Comparison of ENCODE assay signal across 7 cellular contexts in the genomic region with DNA sequence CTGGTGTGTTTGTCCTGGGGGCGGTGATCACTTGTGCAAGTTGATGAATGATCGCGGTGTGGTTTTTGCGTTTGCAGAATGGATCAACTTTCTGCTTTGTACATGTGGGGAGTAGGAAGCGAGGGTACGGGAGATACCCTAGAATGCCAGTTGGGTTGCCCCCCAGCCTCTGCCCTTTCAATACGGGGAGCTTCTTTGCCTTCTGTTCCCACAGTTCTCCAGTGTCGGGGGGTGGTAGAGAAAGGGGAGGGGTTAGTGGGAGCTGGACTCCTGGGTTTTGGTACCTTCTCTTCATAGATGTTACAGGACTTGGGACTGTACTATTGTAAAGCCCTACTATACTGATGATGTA. TPM values are rescaled to one million over a fixed set of nuclear protein-coding genes. Genes with fewer than 3 reads are reported as not detected.
DNase-seq lines count a peak whose midpoint lies in the region; ATAC-seq and TF ChIP-seq lines count a peak whose summit lies in the region.

No MANE protein-coding gene starts in this region.

- peaks cover 6% of the 10 kb centered on the region; the same call in 1 of the 2 replicates for H3K27me3 ChIP-seq in HUES6 (ENCODE audit: control insufficient read depth, insufficient read depth, low read length)
- H3K27me3 ChIP-seq in stomach = no peaks in the 10 kb centered on the region

- no peak for ATAC-seq in activated T-helper 17 cell treated with anti-CD3 and anti-CD28 coated beads, Interleukin-2, amount 50 U/mL, for 72 hours (replicated peaks)
- ATAC-seq in HG03039 (IDR thresholded peaks at IDR 0.05; ENCODE audit: unreplicated experiment) (no peak), HG03135 (IDR thresholded peaks at IDR 0.05; ENCODE audit: unreplicated experiment) (no peak)

- no peak for TF ChIP-seq CTCF in stomach (IDR thresholded peaks at IDR 0.05)

- H3K4me3 Mint-ChIP-seq in activated T-helper 17 cell treated with anti-CD3 and anti-CD28 coated beads, Interleukin-2, amount 50 U/mL, for 72 hours = peak overlapping the region; percentile 96
- H3K4me3 Mint-ChIP-seq in immature natural killer cell = peak overlapping the region; percentile 90 to 98 (median 96)

- DNase-seq in immature natural killer cell = no peak
- no peak for DNase-seq in stomach
- no peak for DNase-seq in NCI-H2171 (lab: John Stamatoyannopoulos, UW)

- TF ChIP-seq POLR2A in stomach (IDR thresholded peaks at IDR 0.05) = no peak

- peak overlapping the region; percentile 51 for H3K9ac ChIP-seq in HUES6 (ENCODE audit: low read length)

- H3K36me3 ChIP-seq in HUES6 (ENCODE audit: control insufficient read depth, insufficient read depth, low read length) (no peaks in the 10 kb centered on the region), stomach (no peaks in the 10 kb centered on the region)

- H3K4me1 Mint-ChIP-seq in activated T-helper 17 cell treated with anti-CD3 and anti-CD28 coated beads, Interleukin-2, amount 50 U/mL, for 72 hours = peaks cover 20% of the 10 kb centered on the region
- H3K4me1 Mint-ChIP-seq in immature natural killer cell = peaks cover 25 to 40% of the 10 kb centered on the region in 2 donors

- intact Hi-C loops in stomach (cut with DNase I; ENCODE audit: low total_unique reads) = no loop called here

- H3K9me3 ChIP-seq in HUES6 (ENCODE audit: control insufficient read depth, insufficient read depth, low read depth, low read length) (no peaks in the 10 kb centered on the region), stomach (no peaks in the 10 kb centered on the region)

- H3K9me3 Mint-ChIP-seq in activated T-helper 17 cell treated with anti-CD3 and anti-CD28 coated beads, Interleukin-2, amount 50 U/mL, for 72 hours = no peaks in the 10 kb centered on the region
- H3K9me3 Mint-ChIP-seq in immature natural killer cell = no peaks in the 10 kb centered on the region

- 2 to 12% (median 8%) methylated on average over 8 of the region's 8 CpGs for WGBS in stomach, 5 donors

- H3K27ac ChIP-seq in HUES6 (ENCODE audit: low read depth, low read length) = no peak overlapping the region
- peak overlapping the region in 3 of 5 donors; percentile 91 to 95 (median 92) for H3K27ac ChIP-seq in stomach

- H3K27ac Mint-ChIP-seq in activated T-helper 17 cell treated with anti-CD3 and anti-CD28 coated beads, Interleukin-2, amount 50 U/mL, for 72 hours = peak overlapping the region; percentile 95
- peak overlapping the region; percentile 74 to 91 (median 86) for H3K27ac Mint-ChIP-seq in immature natural killer cell

- no peak for TF ChIP-seq EP300 in stomach (IDR thresholded peaks at IDR 0.05)

- no peaks in the 10 kb centered on the region for H3K27me3 Mint-ChIP-seq in activated T-helper 17 cell treated with anti-CD3 and anti-CD28 coated beads, Interleukin-2, amount 50 U/mL, for 72 hours
- peaks cover 5 to 16% (median 10%) of the 10 kb centered on the region in 3 donors for H3K27me3 Mint-ChIP-seq in immature natural killer cell (ENCODE audit: low read depth in 3 of 3)

- H3K4me1 ChIP-seq in HUES6 (ENCODE audit: control insufficient read depth, insufficient read depth, low read length) = peaks cover 10% of the 10 kb centered on the region; the same call in 1 of the 2 replicates
- peaks cover 4 to 23% (median 17%) of the 10 kb centered on the region in 4 donors for H3K4me1 ChIP-seq in stomach

- H3K4me3 ChIP-seq in HUES6 (ENCODE audit: low read depth, low read length) = peak overlapping the region; percentile 87
- peak overlapping the region; percentile 69 to 96 (median 90) for H3K4me3 ChIP-seq in stomach

- peaks cover 33% of the 10 kb centered on the region for H3K36me3 Mint-ChIP-seq in activated T-helper 17 cell treated with anti-CD3 and anti-CD28 coated beads, Interleukin-2, amount 50 U/mL, for 72 hours (ENCODE audit: low read depth)
- peaks cover 0 to 6% (median 0%) of the 10 kb centered on the region in 3 donors for H3K36me3 Mint-ChIP-seq in immature natural killer cell

RNA-seq across cellular contexts. Expression of a gene that starts 3.2 kb away (rescaled TPM):
- total RNA-seq in activated T-helper 17 cell treated with anti-CD3 and anti-CD28 coated beads, Interleukin-2, amount 50 U/mL, for 72 hours = 10 to 100 TPM; 29.3 to 32.8 TPM
- polyA plus RNA-seq in immature natural killer cell = 100 to 1,000 TPM in 1 of 3 donors, 10 to 100 TPM in 2; 54.5 to 104 (median 56.4) TPM
- total RNA-seq in stomach = 10 to 100 TPM; 39.7 to 81.1 (median 50.9) TPM
- 1 to 10 TPM; 4.6 to 7.2 (median 5.9) TPM for polyA plus RNA-seq in stomach
